In genomic region chr22:30025187-30025586, GRCh38 we compare ENCODE assay signal across 21 cellular contexts. TPM values are rescaled to one million over a fixed set of nuclear protein-coding genes. Genes with fewer than 3 reads are reported as not detected.
DNase-seq lines count a peak whose midpoint lies in the region; ATAC-seq and TF ChIP-seq lines count a peak whose summit lies in the region.
"Had no signal": no experiment of that assay in that cellular context is flagged by ENCODE, and none has a peak within 500 bp of the region (broad histone marks: within the 10 kb centered on the region; RNA-seq: fewer than 3 reads in every experiment).

No MANE protein-coding gene starts in this region.

- WGBS in esophagus squamous epithelium, 2 donors: 41 to 60% methylated on average over 3 of the region's 3 CpGs
- 40% methylated on average over 3 of the region's 3 CpGs for WGBS in prostate gland
- 58 to 65% methylated on average over 3 of the region's 3 CpGs for WGBS in GM23248 (ENCODE audit: low coverage in 1 of 2, low lambda C conversion rate in 2 of 2, missing lambda C conversion rate in 2 of 2), 2 experiments

- no peak for DNase-seq in activated CD8-positive, alpha-beta T cell treated with anti-CD3 and anti-CD28 coated beads for 36 hours
- no peak for DNase-seq in activated CD8-positive, alpha-beta T cell treated with anti-CD3 and anti-CD28 coated beads, Interleukin-2, amount 10 ng/mL, durations not matched to agents 7 days and 5 days
- DNase-seq in esophagus squamous epithelium (lab: John Stamatoyannopoulos, UW) (no peak), prostate gland (ENCODE audit: low spot score) (peak; percentile 66), GM23248 (no peak), Right ventricle myocardium superior (no peak), DMS153 treated with DMSO at 0.1 percent for 48 hours (lab: John Stamatoyannopoulos, UW; ENCODE audit: unreplicated experiment) (no peak), anterior cingulate cortex (lab: John Stamatoyannopoulos, UW) (no peak)
- DNase-seq: 8988T; CD8-positive, alpha-beta memory T cell; DND-41; GDM1; H7; MG63; NCI-H1105; NCI-H1694; NCI-H510A treated with DMSO at 0.1 percent for 48 hours; NCI-H82 had no signal

- H3K36me3 Mint-ChIP-seq in activated CD8-positive, alpha-beta T cell treated with anti-CD3 and anti-CD28 coated beads for 36 hours (ENCODE audit: low read depth): peaks cover 27% of the 10 kb centered on the region
- peaks cover 21% of the 10 kb centered on the region for H3K36me3 Mint-ChIP-seq in activated CD8-positive, alpha-beta T cell treated with anti-CD3 and anti-CD28 coated beads, Interleukin-2, amount 10 ng/mL, durations not matched to agents 7 days and 5 days (ENCODE audit: low read depth)

- H3K27me3 Mint-ChIP-seq in activated CD8-positive, alpha-beta T cell treated with anti-CD3 and anti-CD28 coated beads for 36 hours: no peaks in the 10 kb centered on the region
- no peaks in the 10 kb centered on the region for H3K27me3 Mint-ChIP-seq in activated CD8-positive, alpha-beta T cell treated with anti-CD3 and anti-CD28 coated beads, Interleukin-2, amount 10 ng/mL, durations not matched to agents 7 days and 5 days (ENCODE audit: low read depth)
- H3K27me3 Mint-ChIP-seq: CD8-positive, alpha-beta memory T cell had no signal

- H3K9ac ChIP-seq in GM23248: no peak overlapping the region
- H3K9ac ChIP-seq: BLaER1 had no signal

- H3K27ac Mint-ChIP-seq in activated CD8-positive, alpha-beta T cell treated with anti-CD3 and anti-CD28 coated beads for 36 hours: peak overlapping the region; percentile 7
- no peak overlapping the region for H3K27ac Mint-ChIP-seq in activated CD8-positive, alpha-beta T cell treated with anti-CD3 and anti-CD28 coated beads, Interleukin-2, amount 10 ng/mL, durations not matched to agents 7 days and 5 days

- POLR2A ChIA-PET in activated CD8-positive, alpha-beta T cell treated with anti-CD3 and anti-CD28 coated beads for 36 hours (lab: Charles Lee): no interaction called here
- POLR2A ChIA-PET in activated CD8-positive, alpha-beta T cell treated with anti-CD3 and anti-CD28 coated beads, Interleukin-2, amount 10 ng/mL, durations not matched to agents 7 days and 5 days (lab: Charles Lee): no interaction called here

- TF ChIP-seq CTCF in activated CD8-positive, alpha-beta T cell treated with anti-CD3 and anti-CD28 coated beads for 36 hours (IDR thresholded peaks at IDR 0.05): no peak
- TF ChIP-seq CTCF in esophagus squamous epithelium (IDR thresholded peaks at IDR 0.05) (no peak), prostate gland (IDR thresholded peaks at IDR 0.05) (no peak)

- H3K27ac ChIP-seq in esophagus squamous epithelium (peak overlapping the region; percentile 59 to 84 (median 73)), prostate gland (peak overlapping the region in 1 of 2 donors; percentile 6), GM23248 (no peak overlapping the region)
- H3K27ac ChIP-seq: BLaER1, PC-9 had no signal

- H3K36me3 ChIP-seq in esophagus squamous epithelium (peaks cover 26 to 95% (median 29%) of the 10 kb centered on the region in 3 donors), prostate gland (peaks cover 5 to 11% of the 10 kb centered on the region in 2 donors), GM23248 (ENCODE audit: low read depth) (peaks cover 27% of the 10 kb centered on the region; the same call in 1 of the 2 replicates)

- H3K4me3 ChIP-seq in esophagus squamous epithelium (no peak overlapping the region), prostate gland (no peak overlapping the region), GM23248 (no peak overlapping the region)
- H3K4me3 ChIP-seq: BLaER1, MG63, PC-9 had no signal

- no peaks in the 10 kb centered on the region for H3K9me3 Mint-ChIP-seq in activated CD8-positive, alpha-beta T cell treated with anti-CD3 and anti-CD28 coated beads for 36 hours
- H3K9me3 Mint-ChIP-seq in activated CD8-positive, alpha-beta T cell treated with anti-CD3 and anti-CD28 coated beads, Interleukin-2, amount 10 ng/mL, durations not matched to agents 7 days and 5 days (ENCODE audit: insufficient read depth): no peaks in the 10 kb centered on the region
- H3K9me3 Mint-ChIP-seq: CD8-positive, alpha-beta memory T cell had no signal

- in situ Hi-C loops in GM23248 (cut with MboI): no loop called here

- no peaks in the 10 kb centered on the region for H3K9me2 ChIP-seq in GM23248 (ENCODE audit: insufficient read depth)

- no peak overlapping the region for H3K4me2 ChIP-seq in GM23248 (ENCODE audit: unreplicated experiment)
- H3K4me2 ChIP-seq: PC-9 had no signal

- H3K4me1 Mint-ChIP-seq in activated CD8-positive, alpha-beta T cell treated with anti-CD3 and anti-CD28 coated beads for 36 hours (ENCODE audit: low read depth): peaks cover 12% of the 10 kb centered on the region
- peaks cover 7% of the 10 kb centered on the region for H3K4me1 Mint-ChIP-seq in activated CD8-positive, alpha-beta T cell treated with anti-CD3 and anti-CD28 coated beads, Interleukin-2, amount 10 ng/mL, durations not matched to agents 7 days and 5 days (ENCODE audit: low read depth)
- H3K4me1 Mint-ChIP-seq: CD8-positive, alpha-beta memory T cell had no signal

- no peak for TF ChIP-seq POLR2A in esophagus squamous epithelium (IDR thresholded peaks at IDR 0.05)
- TF ChIP-seq POLR2A in prostate gland (IDR thresholded peaks at IDR 0.05): no peak

- H3K9me3 ChIP-seq in esophagus squamous epithelium (no peaks in the 10 kb centered on the region), prostate gland (no peaks in the 10 kb centered on the region), GM23248 (ENCODE audit: low read depth) (no peaks in the 10 kb centered on the region)
- H3K9me3 ChIP-seq: MG63 had no signal

- H3K4me3 Mint-ChIP-seq in activated CD8-positive, alpha-beta T cell treated with anti-CD3 and anti-CD28 coated beads for 36 hours: no peak overlapping the region
- H3K4me3 Mint-ChIP-seq in activated CD8-positive, alpha-beta T cell treated with anti-CD3 and anti-CD28 coated beads, Interleukin-2, amount 10 ng/mL, durations not matched to agents 7 days and 5 days: no peak overlapping the region
- H3K4me3 Mint-ChIP-seq: CD8-positive, alpha-beta memory T cell had no signal

- H4K20me1 ChIP-seq in GM23248 (ENCODE audit: insufficient read depth): no peaks in the 10 kb centered on the region
- H4K20me1 ChIP-seq: BLaER1 had no signal

- no peak overlapping the region for H2AFZ ChIP-seq in GM23248
- H2AFZ ChIP-seq: PC-9 had no signal

- no peak for ATAC-seq in activated CD8-positive, alpha-beta T cell treated with anti-CD3 and anti-CD28 coated beads for 36 hours
- ATAC-seq in activated CD8-positive, alpha-beta T cell treated with anti-CD3 and anti-CD28 coated beads, Interleukin-2, amount 10 ng/mL, durations not matched to agents 7 days and 5 days: no peak
- no peak for ATAC-seq in Right ventricle myocardium superior (ENCODE audit: poor library complexity)
- ATAC-seq: HepG2 had no signal

- H3K79me2 ChIP-seq in GM23248 (ENCODE audit: insufficient read depth): no peaks in the 10 kb centered on the region

- intact Hi-C loops in activated CD8-positive, alpha-beta T cell treated with anti-CD3 and anti-CD28 coated beads for 36 hours (cut with micrococcal nuclease): no loop called here
- intact Hi-C loops in esophagus squamous epithelium (cut with DNase I): no loop called here
- intact Hi-C loops in prostate gland (cut with DNase I): no loop called here
- intact Hi-C loops in Right ventricle myocardium superior (cut with DNase I): no loop called here

- no peaks in the 10 kb centered on the region for H3K27me3 ChIP-seq in esophagus squamous epithelium
- no peaks in the 10 kb centered on the region for H3K27me3 ChIP-seq in prostate gland (replicated peaks; ENCODE audit: insufficient read depth)
- no peaks in the 10 kb centered on the region for H3K27me3 ChIP-seq in GM23248 (replicated peaks; ENCODE audit: insufficient read depth)
- H3K27me3 ChIP-seq: BLaER1, MG63 had no signal

- CTCF ChIA-PET in activated CD8-positive, alpha-beta T cell treated with anti-CD3 and anti-CD28 coated beads for 36 hours (lab: Charles Lee): interaction anchor here (1.3 to 3.1 kb wide), 2 partner anchors 20 to 176 kb away, joined by 3 to 11 read pairs; no protein-coding TSS in a partner anchor
- CTCF ChIA-PET in activated CD8-positive, alpha-beta T cell treated with anti-CD3 and anti-CD28 coated beads, Interleukin-2, amount 10 ng/mL, durations not matched to agents 7 days and 5 days (lab: Charles Lee): interaction anchor here (1.5 kb wide), 1 partner anchor 63 kb away, joined by 5 read pairs; no protein-coding TSS in a partner anchor

- peaks cover 0 to 46% (median 0%) of the 10 kb centered on the region in 3 donors for H3K4me1 ChIP-seq in esophagus squamous epithelium
- peaks cover 16% of the 10 kb centered on the region for H3K4me1 ChIP-seq in prostate gland (replicated peaks)
- H3K4me1 ChIP-seq in GM23248 (ENCODE audit: insufficient read depth): peaks cover 7% of the 10 kb centered on the region; the same call in 1 of the 2 replicates

- no peaks in the 10 kb centered on the region for H3F3A ChIP-seq in GM23248 (ENCODE audit: insufficient read depth)

RNA-seq across cellular contexts. Expression of gene HORMAD2, which starts 55.1 kb away (rescaled TPM):
- total RNA-seq in activated CD8-positive, alpha-beta T cell treated with anti-CD3 and anti-CD28 coated beads for 36 hours: not detected
- not detected for total RNA-seq in activated CD8-positive, alpha-beta T cell treated with anti-CD3 and anti-CD28 coated beads, Interleukin-2, amount 10 ng/mL, durations not matched to agents 7 days and 5 days
- total RNA-seq in esophagus squamous epithelium (not detected), prostate gland (1 to 10 TPM in 1 of 2 donors, not detected in 1; 6.9 TPM), Right ventricle myocardium superior (not detected)
- not detected in 2 replicates for total RNA-seq in GM23248 (2014; rRNA removed; shearing (Covaris generic))
- not detected in 2 replicates for polyA plus RNA-seq in GM23248 (2016; fragmentation: Nextera tagmentation; extraction: Ambion mirVana)
- total RNA-seq: CD8-positive, alpha-beta memory T cell; H7; HepG2; PC-9 had no signal
- polyA plus RNA-seq: CD8-positive, alpha-beta memory T cell; HepG2 had no signal
